Comparison of ENCODE assay signal across 8 cellular contexts in the genomic region with DNA sequence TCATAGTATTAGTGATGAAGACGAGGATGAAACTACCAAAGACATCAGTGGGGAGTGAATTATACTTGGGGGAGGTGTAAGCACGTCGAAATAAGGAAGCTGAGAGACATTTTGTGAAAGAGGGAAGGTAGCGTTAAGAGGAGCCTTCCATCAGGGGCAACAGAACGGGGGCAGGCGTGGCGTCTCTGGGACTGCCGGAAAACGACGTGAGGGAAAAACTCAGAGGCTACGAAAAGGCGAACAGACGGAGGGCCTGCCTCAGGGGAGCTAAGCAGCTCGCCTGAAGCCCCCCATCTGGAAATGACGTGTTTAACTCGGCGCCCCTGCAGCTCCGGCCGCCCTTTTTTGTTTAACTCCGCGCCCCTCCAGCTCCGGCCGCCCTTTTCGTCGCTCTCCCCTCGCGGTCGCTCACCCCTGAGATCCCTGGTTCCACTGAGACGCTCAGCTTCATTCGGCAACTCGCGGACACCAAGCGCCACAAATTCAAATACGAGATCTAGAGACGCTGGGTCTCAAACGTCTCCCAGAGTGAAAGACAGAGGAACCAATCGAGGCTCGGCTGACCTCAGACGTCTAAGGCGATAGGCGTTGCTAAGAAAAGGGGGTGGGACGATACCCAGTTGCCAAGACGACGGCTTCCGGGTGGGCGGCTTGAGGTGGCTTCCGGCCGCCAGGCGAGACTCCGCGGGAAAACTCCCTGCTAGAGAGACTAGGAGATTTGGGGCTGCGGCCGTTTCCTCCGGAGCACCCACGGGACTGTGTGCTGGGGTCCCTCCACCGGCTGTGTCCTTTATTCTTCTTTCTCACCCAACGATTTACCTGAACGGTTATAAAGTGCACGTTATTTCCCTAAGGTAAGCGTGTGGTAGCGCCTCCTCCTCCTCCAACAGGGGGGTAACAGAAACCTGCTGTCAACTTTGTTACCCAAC.
DNase-seq lines count a peak whose midpoint lies in the region; ATAC-seq and TF ChIP-seq lines count a peak whose summit lies in the region.

No MANE protein-coding gene starts in this region.

- H3K27ac Mint-ChIP-seq in GM23338, result peak overlapping the region; percentile 100
- H3K27ac Mint-ChIP-seq in naive thymus-derived CD8-positive, alpha-beta T cell, result peak overlapping the region; percentile 92 to 99 (median 97)
- peak overlapping the region; percentile 99 for H3K27ac Mint-ChIP-seq in stimulated activated naive B cell treated with anti-CD40 and anti-IgM and Interleukin-4, amounts not matched to agents 10 μg/mL and 1 μg/mL and 100 μg/mL, for 72 hours

- no peaks in the 10 kb centered on the region for H3K27me3 ChIP-seq in GM23338 (ENCODE audit: insufficient read depth)

- H3K4me2 ChIP-seq in GM23338, result peak overlapping the region; percentile 94

- TF ChIP-seq CTCF in GM23338 (conservative IDR thresholded peaks at IDR 0.05; ENCODE audit: low read depth in 2 of 2), result no peak
- TF ChIP-seq CTCF in fibroblast of mammary gland (conservative IDR thresholded peaks at IDR 0.05; ENCODE audit: control insufficient read depth, insufficient read depth, low read depth, low read length), result no peak

- peak overlapping the region; percentile 97 for H2AFZ ChIP-seq in GM23338

- no peaks in the 10 kb centered on the region for H3K36me3 Mint-ChIP-seq in GM23338 (ENCODE audit: low read depth)
- H3K36me3 Mint-ChIP-seq in naive thymus-derived CD8-positive, alpha-beta T cell, result no peaks in the 10 kb centered on the region
- H3K36me3 Mint-ChIP-seq in stimulated activated naive B cell treated with anti-CD40 and anti-IgM and Interleukin-4, amounts not matched to agents 10 μg/mL and 1 μg/mL and 100 μg/mL, for 72 hours, result peaks cover 0 to 4% of the 10 kb centered on the region in 2 donors

- no peaks in the 10 kb centered on the region for H3K4me1 Mint-ChIP-seq in GM23338
- H3K4me1 Mint-ChIP-seq in naive thymus-derived CD8-positive, alpha-beta T cell, result peaks cover 2 to 22% (median 16%) of the 10 kb centered on the region in 4 donors
- H3K4me1 Mint-ChIP-seq in stimulated activated naive B cell treated with anti-CD40 and anti-IgM and Interleukin-4, amounts not matched to agents 10 μg/mL and 1 μg/mL and 100 μg/mL, for 72 hours, result peaks cover 0 to 2% of the 10 kb centered on the region in 2 donors

- DNase-seq in EH (ENCODE audit: low read depth), result peak; percentile 100
- DNase-seq in GM23338 (ENCODE audit: low spot score), result peak; percentile 99
- DNase-seq in Kasumi-1 (lab: John Stamatoyannopoulos, UW), result peak; percentile 96 to 98
- DNase-seq in RKO (ENCODE audit: low spot score), result peak; percentile 99
- DNase-seq in activated T-helper 1 cell treated with anti-CD3 and anti-CD28 coated beads, Interleukin-2, amount 50 U/mL, for 16 hours (ENCODE audit: low read depth in 1 of 2, low spot score in 1 of 2), result peak; percentile 78 to 86
- peak; percentile 99 for DNase-seq in fibroblast of mammary gland (ENCODE audit: low read depth)
- peak; percentile 83 to 98 (median 94) for DNase-seq in naive thymus-derived CD8-positive, alpha-beta T cell
- DNase-seq in stimulated activated naive B cell treated with anti-CD40 and anti-IgM and Interleukin-4, amounts not matched to agents 10 μg/mL and 1 μg/mL and 100 μg/mL, for 72 hours, result peak; percentile 93

- H4K20me1 ChIP-seq in GM23338 (replicated peaks; ENCODE audit: insufficient read depth), result no peaks in the 10 kb centered on the region

- no peaks in the 10 kb centered on the region for H3K9me2 ChIP-seq in GM23338 (ENCODE audit: insufficient read depth)

- H3K79me2 ChIP-seq in GM23338 (replicated peaks; ENCODE audit: insufficient read depth), result peaks cover 44% of the 10 kb centered on the region

- H3F3A ChIP-seq in GM23338 (replicated peaks; ENCODE audit: low read depth), result no peaks in the 10 kb centered on the region

- POLR2A ChIA-PET in naive thymus-derived CD8-positive, alpha-beta T cell (lab: Charles Lee), result no interaction called here

- peak overlapping the region; percentile 95 for H3K27ac ChIP-seq in GM23338 (ENCODE audit: low read depth)

- H3K27me3 Mint-ChIP-seq in GM23338 (ENCODE audit: insufficient read depth, low read depth, poor library complexity), result peaks cover 2% of the 10 kb centered on the region
- H3K27me3 Mint-ChIP-seq in naive thymus-derived CD8-positive, alpha-beta T cell, result peaks cover 0 to 4% (median 3%) of the 10 kb centered on the region in 5 donors
- H3K27me3 Mint-ChIP-seq in stimulated activated naive B cell treated with anti-CD40 and anti-IgM and Interleukin-4, amounts not matched to agents 10 μg/mL and 1 μg/mL and 100 μg/mL, for 72 hours, result no peaks in the 10 kb centered on the region

- H3K36me3 ChIP-seq in GM23338 (ENCODE audit: insufficient read depth), result no peaks in the 10 kb centered on the region

- H3K4me3 ChIP-seq in GM23338, result peak overlapping the region; percentile 70
- H3K4me3 ChIP-seq in fibroblast of mammary gland (ENCODE audit: control insufficient read depth, low read depth, low read length), result peak overlapping the region; percentile 94

- peak; percentile 99 for ATAC-seq in GM23338
- peak; percentile 98 to 99 for ATAC-seq in naive thymus-derived CD8-positive, alpha-beta T cell
- ATAC-seq in stimulated activated naive B cell treated with anti-CD40 and anti-IgM and Interleukin-4, amounts not matched to agents 10 μg/mL and 1 μg/mL and 100 μg/mL, for 72 hours (replicated peaks), result peak; percentile 99 to 100

- peak overlapping the region; percentile 98 for H3K4me3 Mint-ChIP-seq in GM23338
- H3K4me3 Mint-ChIP-seq in naive thymus-derived CD8-positive, alpha-beta T cell, result peak overlapping the region; percentile 97 to 100 (median 99)
- peak overlapping the region; percentile 100 for H3K4me3 Mint-ChIP-seq in stimulated activated naive B cell treated with anti-CD40 and anti-IgM and Interleukin-4, amounts not matched to agents 10 μg/mL and 1 μg/mL and 100 μg/mL, for 72 hours

- H3K4me1 ChIP-seq in GM23338 (ENCODE audit: insufficient read depth), result peaks cover 4% of the 10 kb centered on the region; the same call in 1 of the 2 replicates

- no peaks in the 10 kb centered on the region for H3K9me3 Mint-ChIP-seq in GM23338
- H3K9me3 Mint-ChIP-seq in naive thymus-derived CD8-positive, alpha-beta T cell, result peaks cover 0 to 9% (median 0%) of the 10 kb centered on the region in 9 donors
- H3K9me3 Mint-ChIP-seq in stimulated activated naive B cell treated with anti-CD40 and anti-IgM and Interleukin-4, amounts not matched to agents 10 μg/mL and 1 μg/mL and 100 μg/mL, for 72 hours, result peaks cover 0 to 1% of the 10 kb centered on the region in 2 donors

TF ChIP-seq in GM23338, 12 proteins besides CTCF, POLR2A, EP300 and RAD21 (continues in another document):
- TF ChIP-seq, protein P1, sequence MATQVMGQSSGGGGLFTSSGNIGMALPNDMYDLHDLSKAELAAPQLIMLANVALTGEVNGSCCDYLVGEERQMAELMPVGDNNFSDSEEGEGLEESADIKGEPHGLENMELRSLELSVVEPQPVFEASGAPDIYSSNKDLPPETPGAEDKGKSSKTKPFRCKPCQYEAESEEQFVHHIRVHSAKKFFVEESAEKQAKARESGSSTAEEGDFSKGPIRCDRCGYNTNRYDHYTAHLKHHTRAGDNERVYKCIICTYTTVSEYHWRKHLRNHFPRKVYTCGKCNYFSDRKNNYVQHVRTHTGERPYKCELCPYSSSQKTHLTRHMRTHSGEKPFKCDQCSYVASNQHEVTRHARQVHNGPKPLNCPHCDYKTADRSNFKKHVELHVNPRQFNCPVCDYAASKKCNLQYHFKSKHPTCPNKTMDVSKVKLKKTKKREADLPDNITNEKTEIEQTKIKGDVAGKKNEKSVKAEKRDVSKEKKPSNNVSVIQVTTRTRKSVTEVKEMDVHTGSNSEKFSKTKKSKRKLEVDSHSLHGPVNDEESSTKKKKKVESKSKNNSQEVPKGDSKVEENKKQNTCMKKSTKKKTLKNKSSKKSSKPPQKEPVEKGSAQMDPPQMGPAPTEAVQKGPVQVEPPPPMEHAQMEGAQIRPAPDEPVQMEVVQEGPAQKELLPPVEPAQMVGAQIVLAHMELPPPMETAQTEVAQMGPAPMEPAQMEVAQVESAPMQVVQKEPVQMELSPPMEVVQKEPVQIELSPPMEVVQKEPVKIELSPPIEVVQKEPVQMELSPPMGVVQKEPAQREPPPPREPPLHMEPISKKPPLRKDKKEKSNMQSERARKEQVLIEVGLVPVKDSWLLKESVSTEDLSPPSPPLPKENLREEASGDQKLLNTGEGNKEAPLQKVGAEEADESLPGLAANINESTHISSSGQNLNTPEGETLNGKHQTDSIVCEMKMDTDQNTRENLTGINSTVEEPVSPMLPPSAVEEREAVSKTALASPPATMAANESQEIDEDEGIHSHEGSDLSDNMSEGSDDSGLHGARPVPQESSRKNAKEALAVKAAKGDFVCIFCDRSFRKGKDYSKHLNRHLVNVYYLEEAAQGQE (IDR thresholded peaks at IDR 0.05; ENCODE audit: unreplicated experiment), result no peak

Comparison
In these comparisons a context has a peak if more than half of its experiments do, and no peak if none do; other contexts are left out.
1. Peak in every context shown above with its lines: DNase-seq, ATAC-seq, H3K4me3 ChIP-seq and H3K27ac ChIP-seq.